1 cellular context compared by ENCODE assay signal in the genomic region with DNA sequence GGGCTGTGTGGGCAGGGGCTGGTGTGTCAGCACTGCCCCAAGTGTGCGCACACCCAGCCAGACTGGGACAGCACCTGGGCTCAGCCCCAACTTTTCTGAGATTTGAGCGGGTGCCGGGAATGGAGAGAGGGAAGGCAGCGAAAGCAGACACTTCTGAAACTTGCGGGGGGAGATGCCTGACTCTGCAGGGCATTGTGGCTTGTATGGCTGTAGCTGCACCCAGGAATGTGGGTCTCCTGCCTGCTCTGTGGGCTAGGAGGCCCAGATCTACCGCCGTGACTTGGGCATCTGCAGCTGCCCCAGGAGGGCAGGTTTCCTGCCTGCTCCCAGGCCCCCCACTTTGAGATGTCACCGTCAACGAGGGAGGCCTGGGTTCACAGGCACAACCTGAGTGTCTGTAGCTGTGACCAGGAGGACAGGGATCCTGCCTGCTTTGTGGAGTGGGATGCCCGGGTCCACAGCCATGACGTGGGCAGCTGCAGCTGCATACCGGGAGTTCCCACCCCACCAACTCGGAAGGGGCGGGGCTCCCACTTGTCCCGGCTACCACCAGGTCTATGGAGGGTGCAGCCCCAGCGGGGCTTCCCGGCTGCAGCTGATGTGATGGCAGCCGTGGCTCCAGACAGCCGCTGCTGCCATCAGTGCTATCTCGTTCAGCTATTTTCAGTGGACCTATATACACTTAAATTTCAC.
TF ChIP-seq lines count a peak whose summit lies in the region.

No MANE protein-coding gene starts in this region.

TF ChIP-seq in IMR-90, 13 proteins besides CTCF, POLR2A, EP300 and RAD21:
- TF ChIP-seq RFX5 (IDR thresholded peaks at IDR 0.05; ENCODE audit: low read depth, low read length) (no peak), MAFK (IDR thresholded peaks at IDR 0.05; ENCODE audit: low read depth, low read length) (no peak), RCOR1 (IDR thresholded peaks at IDR 0.05; ENCODE audit: insufficient replicate concordance, low read length) (no peak), CEBPB (IDR thresholded peaks at IDR 0.05; ENCODE audit: low read depth, low read length) (no peak), MXI1 (IDR thresholded peaks at IDR 0.05; ENCODE audit: borderline replicate concordance, low read depth, low read length) (no peak), FOS (IDR thresholded peaks at IDR 0.05; ENCODE audit: low read depth, low read length) (no peak)
TF ChIP-seq in IMR-90: peak in this region for 0.
